ENCODE assay signal across 8 cellular contexts in the genomic region with DNA sequence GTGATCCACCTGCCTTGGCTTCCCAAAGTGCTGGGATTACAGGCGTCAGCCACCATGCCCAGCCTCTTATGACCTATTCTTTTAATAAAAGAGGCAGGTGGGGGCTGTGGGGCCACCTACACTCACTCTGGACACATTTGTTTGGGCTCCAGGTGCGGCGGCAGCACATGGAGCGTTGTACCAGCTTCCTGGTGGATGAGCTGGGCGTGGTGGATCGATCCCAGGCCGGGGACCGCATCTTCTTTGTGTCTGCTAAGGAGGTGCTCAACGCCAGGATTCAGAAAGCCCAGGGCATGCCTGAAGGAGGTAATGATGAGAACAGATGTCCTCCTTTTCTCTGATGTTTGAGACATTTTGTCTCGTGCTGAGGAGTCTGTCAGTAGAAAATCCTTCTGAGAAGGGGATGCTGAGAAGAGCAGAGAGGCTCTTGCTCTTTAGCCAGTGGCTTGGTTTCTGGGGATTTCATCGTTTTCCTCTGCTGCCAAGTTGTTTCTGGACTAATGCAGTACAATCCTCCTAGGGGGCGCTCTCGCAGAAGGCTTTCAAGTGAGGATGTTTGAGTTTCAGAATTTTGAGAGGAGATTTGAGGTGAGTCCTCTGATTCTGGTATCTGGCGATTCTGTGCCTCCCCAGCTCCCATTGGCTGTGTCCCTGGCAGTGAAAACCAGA. TPM values are rescaled to one million over a fixed set of nuclear protein-coding genes. Genes with fewer than 3 reads are reported as not detected.
DNase-seq lines count a peak whose midpoint lies in the region; ATAC-seq, FAIRE-seq and TF ChIP-seq lines count a peak whose summit lies in the region.

No MANE protein-coding gene starts in this region.

- H3K9me3 Mint-ChIP-seq in nephron progenitor cell, result no peaks in the 10 kb centered on the region

- H3K4me1 ChIP-seq in colonic mucosa, result no peaks in the 10 kb centered on the region

- no peaks in the 10 kb centered on the region for H3K4me1 Mint-ChIP-seq in nephron progenitor cell

- H3K9me3 ChIP-seq in colonic mucosa, result no peaks in the 10 kb centered on the region

- H3K9ac ChIP-seq in colonic mucosa (ENCODE audit: low read depth in 2 of 2, low read length in 2 of 2), result no peak overlapping the region

- no peaks in the 10 kb centered on the region for H3K27me3 ChIP-seq in colonic mucosa

- no peaks in the 10 kb centered on the region for H3K27me3 Mint-ChIP-seq in nephron progenitor cell (ENCODE audit: low read depth, poor library complexity)

- H3K36me3 Mint-ChIP-seq in nephron progenitor cell (ENCODE audit: low read depth), result peaks cover 80% of the 10 kb centered on the region

- TF ChIP-seq CTCF in colonic mucosa (IDR thresholded peaks at IDR 0.05), result peak; percentile 22
- peak; percentile 67 for TF ChIP-seq CTCF in nephron progenitor cell (IDR thresholded peaks at IDR 0.05)

- intact Hi-C loops in colonic mucosa (cut with DNase I), result no loop called here

- no peak overlapping the region for H3K27ac Mint-ChIP-seq in nephron progenitor cell

- H3K36me3 ChIP-seq in colonic mucosa, result peaks cover 28% of the 10 kb centered on the region

- H3K4me3 ChIP-seq in colonic mucosa, result no peak overlapping the region

- DNase-seq in AML-193 (lab: John Stamatoyannopoulos, UW) (peak; percentile 29 to 38), GM18507 (ENCODE audit: extremely low spot score, insufficient read length, low read depth) (no peak), T-helper 9 cell (peak; percentile 10), colonic mucosa (no peak), nephron progenitor cell (peak; percentile 57), AG08396 (ENCODE audit: low spot score) (no peak)

- H3K27ac ChIP-seq in colonic mucosa, result no peak overlapping the region

- ATAC-seq in GM18511 (IDR thresholded peaks at IDR 0.05; ENCODE audit: unreplicated experiment) (no peak), HG03442 (IDR thresholded peaks at IDR 0.05; ENCODE audit: unreplicated experiment) (no peak)

- no peak overlapping the region for H3K4me3 Mint-ChIP-seq in nephron progenitor cell

- FAIRE-seq in GM18507 (lab: Jason Lieb, UNC), result peak; percentile 60

RNA-seq across cellular contexts. Expression of a gene that starts 17.9 kb away (rescaled TPM):
- 10 to 100 TPM; 13.0 to 31.5 TPM for total RNA-seq in colonic mucosa

RNA-seq across cellular contexts. Expression of a gene that starts 21.1 kb away (rescaled TPM):
- total RNA-seq in colonic mucosa, result 100 to 1,000 TPM; 102 to 110 TPM

Comparison
In these comparisons a context has a peak if more than half of its experiments do, and no peak if none do; other contexts are left out.
1. DNase-seq: peak in AML-193 (2 of 2), T-helper 9 cell (single experiment) and nephron progenitor cell (single experiment); none in GM18507 (single experiment), colonic mucosa (single experiment) and AG08396 (single experiment).